In genomic region chr7:129271500-129272355, GRCh38 we compare ENCODE assay signal across 8 cellular contexts. TPM values are rescaled to one million over a fixed set of nuclear protein-coding genes. Genes with fewer than 3 reads are reported as not detected.
DNase-seq lines count a peak whose midpoint lies in the region; ATAC-seq and TF ChIP-seq lines count a peak whose summit lies in the region.

No MANE protein-coding gene starts in this region.

- H3K27me3 ChIP-seq in adrenal gland (no peaks in the 10 kb centered on the region), aorta (ENCODE audit: control insufficient read depth in 1 of 2, insufficient read depth in 2 of 2, low read length in 1 of 2) (no peaks in the 10 kb centered on the region)

- H3K27me3 Mint-ChIP-seq in IgD-negative memory B cell, result no peaks in the 10 kb centered on the region
- peaks cover 0 to 3% (median 1%) of the 10 kb centered on the region in 3 donors for H3K27me3 Mint-ChIP-seq in immature natural killer cell (ENCODE audit: low read depth in 3 of 3)

- H3K9me3 Mint-ChIP-seq in IgD-negative memory B cell (no peaks in the 10 kb centered on the region), immature natural killer cell (no peaks in the 10 kb centered on the region)

- H3K4me1 ChIP-seq in adrenal gland (replicated peaks in 1 of 2) (no peaks in the 10 kb centered on the region), aorta (ENCODE audit: control insufficient read depth in 1 of 2, insufficient read depth in 2 of 2, low read length in 2 of 2) (no peaks in the 10 kb centered on the region)

- H3K36me3 ChIP-seq in adrenal gland (replicated peaks in 1 of 2), result no peaks in the 10 kb centered on the region
- H3K36me3 ChIP-seq in aorta (ENCODE audit: control insufficient read depth in 1 of 2, insufficient read depth in 2 of 2, low read length in 1 of 2), result peaks cover 0 to 5% of the 10 kb centered on the region in 2 donors

- peak; percentile 57 to 79 (median 72) for TF ChIP-seq CTCF in adrenal gland (IDR thresholded peaks at IDR 0.05)

- ATAC-seq in aorta (ENCODE audit: low FRiP score), result no peak

- H3K36me3 Mint-ChIP-seq in IgD-negative memory B cell (peaks cover 8% of the 10 kb centered on the region), immature natural killer cell (peaks cover 0 to 4% (median 0%) of the 10 kb centered on the region in 3 donors)

- no peak overlapping the region for H3K27ac ChIP-seq in adrenal gland
- no peak overlapping the region for H3K27ac ChIP-seq in aorta (ENCODE audit: low read depth in 1 of 2, low read length in 2 of 2)

- H3K27ac Mint-ChIP-seq in IgD-negative memory B cell (peak overlapping the region in 2 of 3 donors; percentile 18 to 46), immature natural killer cell (peak overlapping the region in 4 of 6 donors; percentile 5 to 67 (median 58))

- H3K9me3 ChIP-seq in adrenal gland (replicated peaks in 1 of 3) (peaks cover 0 to 3% (median 0%) of the 10 kb centered on the region in 3 donors), aorta (ENCODE audit: control insufficient read depth, low read length) (no peaks in the 10 kb centered on the region)

- intact Hi-C loops in adrenal gland (cut with DNase I) (loop anchor here (5.0 to 10.0 kb wide), 2 partner anchors 47 to 49 kb away; partner anchors contain the start of gene AHCYL2 (in 1 of the 2)), aorta (cut with DNase I) (loop anchor here in 1 of 2 donors (2.0 kb wide), 1 partner anchor 53 kb away; no protein-coding TSS in a partner anchor)

- DNase-seq in NCI-H1436 (lab: John Stamatoyannopoulos, UW), result peak; percentile 57
- DNase-seq in NCI-H1436 treated with DMSO at 0.1 percent for 48 hours (lab: John Stamatoyannopoulos, UW), result no peak
- peak; percentile 18 to 72 (median 49) for DNase-seq in T-helper 1 cell
- DNase-seq in adrenal gland, result peak; percentile 47 to 80 (median 75)
- DNase-seq in immature natural killer cell, result peak; percentile 62 to 69 (median 65)
- DNase-seq in stimulated activated CD4-positive, alpha-beta T cell treated with anti-CD3 and anti-CD28 coated beads, Interleukin-4, amount 100 ng/mL, for 48 hours (ENCODE audit: low read depth in 2 of 2), result peak; percentile 38 to 52
- DNase-seq in aorta, result no peak

- 69 to 76% (median 73%) methylated on average over 5 of the region's 5 CpGs for WGBS in adrenal gland, 4 donors
- WGBS in aorta, 2 donors, result 71 to 73% methylated on average over 5 of the region's 5 CpGs

- TF ChIP-seq POLR2A in adrenal gland (IDR thresholded peaks at IDR 0.05), result no peak

- H3K4me3 ChIP-seq in adrenal gland (no peak overlapping the region), aorta (ENCODE audit: low read length in 2 of 2) (no peak overlapping the region)

- H3K4me3 Mint-ChIP-seq in IgD-negative memory B cell (peak overlapping the region in 3 of 4 donors; percentile 60 to 85 (median 79)), immature natural killer cell (peak overlapping the region; percentile 66 to 78 (median 70))

- peaks cover 13 to 21% (median 20%) of the 10 kb centered on the region in 3 donors for H3K4me1 Mint-ChIP-seq in IgD-negative memory B cell
- peaks cover 3 to 9% of the 10 kb centered on the region in 2 donors for H3K4me1 Mint-ChIP-seq in immature natural killer cell

RNA-seq across cellular contexts. Expression of gene AHCYL2, which starts 46.9 kb away (rescaled TPM):
- polyA plus RNA-seq in IgD-negative memory B cell (5.5 TPM), adrenal gland (10 to 100 TPM in 1 of 3 donors, 1 to 10 TPM in 2; 6.6 to 20.3 (median 9.4) TPM), immature natural killer cell (1 to 10 TPM; 5.7 to 6.8 (median 6.8) TPM), aorta (1 to 10 TPM; 7.9 to 9.8 TPM)
- total RNA-seq in adrenal gland (10 to 100 TPM; 13.8 to 29.0 (median 23.2) TPM), aorta (10 to 100 TPM; 12.0 to 19.9 TPM)

Comparison
In these comparisons a context has a peak if more than half of its experiments do, and no peak if none do; other contexts are left out.
1. DNase-seq: peak in NCI-H1436 (single experiment), T-helper 1 cell (5 of 5), adrenal gland (7 of 7), immature natural killer cell (3 of 3) and stimulated activated CD4-positive, alpha-beta T cell treated with anti-CD3 and anti-CD28 coated beads, Interleukin-4, amount 100 ng/mL, for 48 hours (2 of 2); none in NCI-H1436 treated with DMSO at 0.1 percent for 48 hours (single experiment) and aorta (0 of 2).